1 cellular context compared by ENCODE assay signal in the genomic region with DNA sequence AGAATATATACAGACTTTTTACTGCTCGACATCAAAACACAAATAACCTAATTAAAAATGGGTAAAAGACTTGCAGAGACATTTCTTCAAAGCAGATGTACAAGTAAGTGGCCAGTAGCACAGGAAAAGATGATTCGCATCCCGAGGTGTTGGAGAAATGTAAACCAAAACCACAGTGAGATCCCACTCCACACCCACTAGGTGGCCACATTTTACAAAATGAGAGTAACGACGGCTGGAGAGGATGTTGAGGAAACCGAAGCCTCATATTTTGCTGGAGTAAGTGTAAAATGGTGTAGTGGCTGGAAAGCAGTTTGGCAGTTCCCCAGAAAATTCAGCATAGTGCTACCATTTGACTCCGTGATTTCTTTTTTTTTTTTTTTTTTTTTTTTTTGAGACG.
TF ChIP-seq lines count a peak whose summit lies in the region.

No MANE protein-coding gene starts in this region.

TF ChIP-seq in endothelial cell of umbilical vein, 7 proteins besides CTCF, POLR2A, EP300 and RAD21 (continued from another document):
- TF ChIP-seq, protein P1, sequence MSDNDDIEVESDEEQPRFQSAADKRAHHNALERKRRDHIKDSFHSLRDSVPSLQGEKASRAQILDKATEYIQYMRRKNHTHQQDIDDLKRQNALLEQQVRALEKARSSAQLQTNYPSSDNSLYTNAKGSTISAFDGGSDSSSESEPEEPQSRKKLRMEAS (IDR thresholded peaks at IDR 0.05; ENCODE audit: insufficient read depth, insufficient read length) = no peak
- TF ChIP-seq FOS (IDR thresholded peaks at IDR 0.05; ENCODE audit: borderline replicate concordance, insufficient read depth, low read length) = no peak
- no peak for TF ChIP-seq GATA2 (IDR thresholded peaks at IDR 0.05; ENCODE audit: insufficient read depth, insufficient read length, low read depth, low read length)
- no peak for TF ChIP-seq MYC (IDR thresholded peaks at IDR 0.05; ENCODE audit: low read depth, low read length)
- TF ChIP-seq POLR2AphosphoS5 (IDR thresholded peaks at IDR 0.05; ENCODE audit: insufficient read depth, low read depth, low read length) = no peak
- TF ChIP-seq EZH2 (IDR thresholded peaks at IDR 0.05; ENCODE audit: borderline replicate concordance, low read depth, low read length, severe bottlenecking) = no peak
